In the genomic region with DNA sequence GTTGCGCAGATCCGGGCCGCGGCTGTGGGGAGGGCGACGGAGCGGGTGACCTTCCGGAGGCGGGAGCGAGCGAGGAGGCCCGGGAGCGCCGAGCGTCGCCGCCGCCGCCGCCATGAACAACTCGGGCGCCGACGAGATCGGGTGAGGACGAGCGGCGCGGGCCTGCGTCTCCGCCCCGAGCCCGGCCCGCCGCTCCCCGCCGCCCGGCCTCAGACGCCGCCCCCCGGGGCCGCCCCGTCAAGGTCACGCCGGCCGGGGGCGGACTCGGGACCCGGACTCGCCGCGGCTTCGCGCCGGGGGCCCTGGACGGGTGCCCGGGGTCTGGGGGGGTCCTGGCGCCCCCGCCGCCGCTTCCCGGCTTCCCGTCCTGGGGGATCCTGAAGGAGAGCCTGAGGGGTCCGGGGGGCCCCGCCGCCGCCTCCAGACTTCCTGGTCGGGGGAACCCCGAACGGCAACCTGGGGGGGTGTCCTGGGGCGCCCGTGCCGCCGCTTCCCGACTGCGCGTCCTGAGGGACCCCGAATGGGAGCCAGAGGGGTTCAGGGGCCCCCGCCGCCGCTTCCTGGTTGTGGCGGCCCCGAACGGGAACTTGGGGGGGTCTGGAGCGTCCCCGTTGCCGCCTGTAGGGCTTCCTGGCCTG, we compare ENCODE assay signal across 9 cellular contexts. TPM values are rescaled to one million over a fixed set of nuclear protein-coding genes. Genes with fewer than 3 reads are reported as not detected.
DNase-seq lines count a peak whose midpoint lies in the region; ATAC-seq and TF ChIP-seq lines count a peak whose summit lies in the region.
"Had no signal": no experiment of that assay in that cellular context is flagged by ENCODE, and none has a peak within 500 bp of the region (broad histone marks: within the 10 kb centered on the region; RNA-seq: fewer than 3 reads in every experiment).

No MANE protein-coding gene starts in this region.

- H3K4me2 ChIP-seq in skeletal muscle satellite cell (ENCODE audit: low read length), result peak overlapping the region; percentile 96

- no peak for TF ChIP-seq CTCF in foreskin fibroblast (IDR thresholded peaks at IDR 0.05; ENCODE audit: low read depth, low read length)

- H3K9me3 Mint-ChIP-seq in activated CD8-positive, alpha-beta memory T cell treated with anti-CD3 and anti-CD28 coated beads, Interleukin-2, amount 10 ng/mL, durations not matched to agents 7 days and 5 days (ENCODE audit: low read depth), result no peaks in the 10 kb centered on the region
- H3K9me3 Mint-ChIP-seq: neural crest cell had no signal

- peak; percentile 19 for DNase-seq in activated T-cell treated with anti-CD3 and anti-CD28 coated beads for 24 hours (ENCODE audit: low read depth)
- no peak for DNase-seq in activated T-cell treated with anti-CD3 and anti-CD28 coated beads for 4 hours
- peak; percentile 69 for DNase-seq in activated CD8-positive, alpha-beta memory T cell treated with anti-CD3 and anti-CD28 coated beads, Interleukin-2, amount 10 ng/mL, durations not matched to agents 7 days and 5 days
- no peak for DNase-seq in foreskin fibroblast
- no peak for DNase-seq in SIG-M5 treated with dmso at 0.1 percent for 504 hours (lab: John Stamatoyannopoulos, UW; ENCODE audit: unreplicated experiment)
- no peak for DNase-seq in SK-N-DZ (ENCODE audit: low spot score)

- H3K4me3 Mint-ChIP-seq in activated CD8-positive, alpha-beta memory T cell treated with anti-CD3 and anti-CD28 coated beads, Interleukin-2, amount 10 ng/mL, durations not matched to agents 7 days and 5 days, result peak overlapping the region; percentile 48

- peak overlapping the region; percentile 62 for H3K27ac Mint-ChIP-seq in activated CD8-positive, alpha-beta memory T cell treated with anti-CD3 and anti-CD28 coated beads, Interleukin-2, amount 10 ng/mL, durations not matched to agents 7 days and 5 days

- peaks cover 51% of the 10 kb centered on the region for H3K4me1 Mint-ChIP-seq in activated CD8-positive, alpha-beta memory T cell treated with anti-CD3 and anti-CD28 coated beads, Interleukin-2, amount 10 ng/mL, durations not matched to agents 7 days and 5 days

- peak; percentile 32 for ATAC-seq in HG03342 (IDR thresholded peaks at IDR 0.05; ENCODE audit: unreplicated experiment)
- ATAC-seq in activated CD8-positive, alpha-beta memory T cell treated with anti-CD3 and anti-CD28 coated beads, Interleukin-2, amount 10 ng/mL, durations not matched to agents 7 days and 5 days, result peak; percentile 24

- H3K27me3 Mint-ChIP-seq in activated CD8-positive, alpha-beta memory T cell treated with anti-CD3 and anti-CD28 coated beads, Interleukin-2, amount 10 ng/mL, durations not matched to agents 7 days and 5 days, result peaks cover 5% of the 10 kb centered on the region

- H3K36me3 Mint-ChIP-seq in activated CD8-positive, alpha-beta memory T cell treated with anti-CD3 and anti-CD28 coated beads, Interleukin-2, amount 10 ng/mL, durations not matched to agents 7 days and 5 days, result peaks cover 11% of the 10 kb centered on the region

- H3K4me1 ChIP-seq in skeletal muscle satellite cell (ENCODE audit: control insufficient read depth, insufficient read depth, low read length), result peaks cover 45% of the 10 kb centered on the region

- H3K9ac ChIP-seq in skeletal muscle satellite cell (ENCODE audit: low read depth, low read length), result peak overlapping the region; percentile 100

- CTCF ChIA-PET in activated CD8-positive, alpha-beta memory T cell treated with anti-CD3 and anti-CD28 coated beads, Interleukin-2, amount 10 ng/mL, durations not matched to agents 7 days and 5 days (lab: Charles Lee), result interaction anchor here (1.2 to 2.4 kb wide), 2 partner anchors 128 to 489 kb away, joined by 3 to 12 read pairs; no protein-coding TSS in a partner anchor

- peaks cover 14% of the 10 kb centered on the region for H3K36me3 ChIP-seq in skeletal muscle satellite cell (ENCODE audit: insufficient read depth, low read length)

- no peaks in the 10 kb centered on the region for H3K27me3 ChIP-seq in skeletal muscle satellite cell (ENCODE audit: control insufficient read depth, insufficient read depth, low read length)

- H3K4me3 ChIP-seq in foreskin fibroblast (ENCODE audit: low read depth in 1 of 2, low read length in 2 of 2) (peak overlapping the region; percentile 75 to 91), skeletal muscle satellite cell (ENCODE audit: low read length) (peak overlapping the region; percentile 95)

- no peaks in the 10 kb centered on the region for H3K9me3 ChIP-seq in skeletal muscle satellite cell (replicated peaks; ENCODE audit: low read length)

RNA-seq across cellular contexts. Expression of gene DAZAP1, which starts 0.4 kb away (rescaled TPM):
- 100 to 1,000 TPM; 275 to 283 TPM for total RNA-seq in activated CD8-positive, alpha-beta memory T cell treated with anti-CD3 and anti-CD28 coated beads, Interleukin-2, amount 10 ng/mL, durations not matched to agents 7 days and 5 days
- total RNA-seq in skeletal muscle satellite cell (2012; rRNA removed), result 54.8 and 58.5 TPM in 2 replicates
- 169 and 201 TPM in 2 replicates for polyA plus RNA-seq in SK-N-DZ (2014; cell fraction: cytosol; rRNA removed)
- 133 and 197 TPM in 2 replicates for polyA plus RNA-seq in SK-N-DZ (2014; cell fraction: nucleus; rRNA removed)

RNA-seq across cellular contexts. Expression of gene GAMT, which starts 6.4 kb away (rescaled TPM):
- total RNA-seq in activated CD8-positive, alpha-beta memory T cell treated with anti-CD3 and anti-CD28 coated beads, Interleukin-2, amount 10 ng/mL, durations not matched to agents 7 days and 5 days, result 10 to 100 TPM; 19.3 to 20.4 TPM
- total RNA-seq in skeletal muscle satellite cell (2012; rRNA removed), result 25.6 and 31.5 TPM in 2 replicates
- 103 and 115 TPM in 2 replicates for polyA plus RNA-seq in SK-N-DZ (2014; cell fraction: cytosol; rRNA removed)
- 76.5 and 79.9 TPM in 2 replicates for polyA plus RNA-seq in SK-N-DZ (2014; cell fraction: nucleus; rRNA removed)

RNA-seq across cellular contexts. Expression of gene NDUFS7, which starts 24.1 kb away (rescaled TPM):
- total RNA-seq in activated CD8-positive, alpha-beta memory T cell treated with anti-CD3 and anti-CD28 coated beads, Interleukin-2, amount 10 ng/mL, durations not matched to agents 7 days and 5 days, result 100 to 1,000 TPM; 124 to 135 TPM
- 69.0 and 71.4 TPM in 2 replicates for total RNA-seq in skeletal muscle satellite cell (2012; rRNA removed)
- 265 and 282 TPM in 2 replicates for polyA plus RNA-seq in SK-N-DZ (2014; cell fraction: cytosol; rRNA removed)
- polyA plus RNA-seq in SK-N-DZ (2014; cell fraction: nucleus; rRNA removed), result 151 and 255 TPM in 2 replicates

RNA-seq across cellular contexts. Expression of gene RPS15, which starts 30.4 kb away (rescaled TPM):
- 1,000 to 10,000 TPM; 1,331 to 1,537 TPM for total RNA-seq in activated CD8-positive, alpha-beta memory T cell treated with anti-CD3 and anti-CD28 coated beads, Interleukin-2, amount 10 ng/mL, durations not matched to agents 7 days and 5 days
- total RNA-seq in skeletal muscle satellite cell (2012; rRNA removed), result 803 and 928 TPM in 2 replicates
- 4,048 and 6,099 TPM in 2 replicates for polyA plus RNA-seq in SK-N-DZ (2014; cell fraction: cytosol; rRNA removed)
- polyA plus RNA-seq in SK-N-DZ (2014; cell fraction: nucleus; rRNA removed), result 3,447 and 8,602 TPM in 2 replicates

RNA-seq across cellular contexts. Expression of gene APC2, which starts 42.1 kb away (rescaled TPM):
- total RNA-seq in activated CD8-positive, alpha-beta memory T cell treated with anti-CD3 and anti-CD28 coated beads, Interleukin-2, amount 10 ng/mL, durations not matched to agents 7 days and 5 days, result under 1 TPM; 0.03 to 0.12 TPM
- total RNA-seq in skeletal muscle satellite cell (2012; rRNA removed), result under 0.01 and 0.51 TPM in 2 replicates
- 17.3 and 18.1 TPM in 2 replicates for polyA plus RNA-seq in SK-N-DZ (2014; cell fraction: cytosol; rRNA removed)
- polyA plus RNA-seq in SK-N-DZ (2014; cell fraction: nucleus; rRNA removed), result 27.4 and 32.2 TPM in 2 replicates

Comparison
In these comparisons a context has a peak if more than half of its experiments do, and no peak if none do; other contexts are left out.
1. DNase-seq: peak in activated T-cell treated with anti-CD3 and anti-CD28 coated beads for 24 hours (single experiment) and activated CD8-positive, alpha-beta memory T cell treated with anti-CD3 and anti-CD28 coated beads, Interleukin-2, amount 10 ng/mL, durations not matched to agents 7 days and 5 days (single experiment); none in activated T-cell treated with anti-CD3 and anti-CD28 coated beads for 4 hours (single experiment), foreskin fibroblast (0 of 2), SIG-M5 treated with dmso at 0.1 percent for 504 hours (single experiment) and SK-N-DZ (single experiment).